23 cellular contexts compared by ENCODE assay signal in the genomic region with DNA sequence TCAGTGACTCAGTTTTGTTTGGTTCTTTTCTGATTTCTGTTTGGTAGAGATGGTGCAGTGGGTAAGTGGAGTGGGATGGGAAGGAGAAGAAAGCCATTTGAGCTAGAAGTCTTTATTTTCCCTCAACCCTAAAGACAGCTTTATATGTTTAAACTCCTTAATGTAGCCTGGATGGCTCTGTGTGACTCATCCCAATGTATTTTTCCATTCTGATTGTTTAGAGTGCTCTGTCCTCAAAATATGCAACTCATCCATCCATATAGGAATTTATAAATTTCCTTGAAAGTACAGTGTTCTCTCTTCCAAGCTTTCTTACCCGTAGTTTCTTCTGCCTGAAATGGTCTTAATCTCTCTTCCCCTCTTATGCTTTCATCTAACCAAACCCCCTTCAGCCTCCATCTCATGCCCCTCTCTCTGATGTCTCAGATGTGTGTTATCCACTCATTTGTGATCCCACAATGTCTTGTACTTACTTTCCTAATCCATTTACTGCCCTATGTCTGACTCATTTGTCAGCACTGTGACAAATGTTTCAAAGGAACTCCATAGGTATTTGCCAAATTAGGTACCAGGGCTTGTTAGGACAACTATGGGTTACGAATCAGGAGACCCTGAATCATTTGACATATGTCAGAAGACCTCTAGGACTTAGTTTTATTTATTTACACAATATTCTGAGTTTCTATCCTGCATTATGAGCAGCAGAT.
"Had no signal": no experiment of that assay in that cellular context is flagged by ENCODE, and none has a peak within 500 bp of the region (broad histone marks: within the 10 kb centered on the region; RNA-seq: fewer than 3 reads in every experiment).

No MANE protein-coding gene starts in this region.

- H3K27ac ChIP-seq: epithelial cell of prostate, foreskin keratinocyte, left lung, neutrophil, pancreas, psoas muscle, right atrium auricular region, transverse colon had no signal

- H3K4me3 Mint-ChIP-seq: activated CD4-positive, alpha-beta memory T cell treated with anti-CD3 and anti-CD28 coated beads for 36 hours; activated naive CD4-positive, alpha-beta T cell treated with anti-CD3 and anti-CD28 coated beads, Interleukin-2, amount 10 ng/mL, durations not matched to agents 7 days and 5 days; brain; immature natural killer cell; nephron; stimulated activated effector memory CD8-positive, alpha-beta T cell treated with anti-CD3 and anti-CD28 coated beads, Interleukin-12 subunit alpha, Interleukin-12 subunit beta, amount 100 ng/mL, for 72 hours; stimulated activated naive CD8-positive, alpha-beta T cell treated with anti-CD3 and anti-CD28 coated beads, Interleukin-15, amount 100 ng/mL, for 72 hours; T-helper 17 cell had no signal

- H3K27ac Mint-ChIP-seq: activated CD4-positive, alpha-beta memory T cell treated with anti-CD3 and anti-CD28 coated beads for 36 hours; activated naive CD4-positive, alpha-beta T cell treated with anti-CD3 and anti-CD28 coated beads, Interleukin-2, amount 10 ng/mL, durations not matched to agents 7 days and 5 days; brain; immature natural killer cell; nephron; stimulated activated effector memory CD8-positive, alpha-beta T cell treated with anti-CD3 and anti-CD28 coated beads, Interleukin-12 subunit alpha, Interleukin-12 subunit beta, amount 100 ng/mL, for 72 hours; stimulated activated naive CD8-positive, alpha-beta T cell treated with anti-CD3 and anti-CD28 coated beads, Interleukin-15, amount 100 ng/mL, for 72 hours; T-helper 17 cell had no signal

- H3K36me3 Mint-ChIP-seq: activated CD4-positive, alpha-beta memory T cell treated with anti-CD3 and anti-CD28 coated beads for 36 hours; activated naive CD4-positive, alpha-beta T cell treated with anti-CD3 and anti-CD28 coated beads, Interleukin-2, amount 10 ng/mL, durations not matched to agents 7 days and 5 days; brain; immature natural killer cell; stimulated activated effector memory CD8-positive, alpha-beta T cell treated with anti-CD3 and anti-CD28 coated beads, Interleukin-12 subunit alpha, Interleukin-12 subunit beta, amount 100 ng/mL, for 72 hours had no signal

- H3K4me3 ChIP-seq: left lung, pancreas, psoas muscle, right atrium auricular region, transverse colon had no signal

- H3K4me1 Mint-ChIP-seq: activated naive CD4-positive, alpha-beta T cell treated with anti-CD3 and anti-CD28 coated beads, Interleukin-2, amount 10 ng/mL, durations not matched to agents 7 days and 5 days; immature natural killer cell; nephron; stimulated activated effector memory CD8-positive, alpha-beta T cell treated with anti-CD3 and anti-CD28 coated beads, Interleukin-12 subunit alpha, Interleukin-12 subunit beta, amount 100 ng/mL, for 72 hours; stimulated activated naive CD8-positive, alpha-beta T cell treated with anti-CD3 and anti-CD28 coated beads, Interleukin-15, amount 100 ng/mL, for 72 hours; T-helper 17 cell had no signal

- H3K9me3 ChIP-seq: left lung, neutrophil, pancreas, psoas muscle, right atrium auricular region, transverse colon had no signal

- H3K27me3 Mint-ChIP-seq: activated naive CD4-positive, alpha-beta T cell treated with anti-CD3 and anti-CD28 coated beads, Interleukin-2, amount 10 ng/mL, durations not matched to agents 7 days and 5 days; brain had no signal

- ATAC-seq: foreskin keratinocyte; left lung; pancreas; psoas muscle; stimulated activated effector memory CD8-positive, alpha-beta T cell treated with anti-CD3 and anti-CD28 coated beads, Interleukin-12 subunit alpha, Interleukin-12 subunit beta, amount 100 ng/mL, for 72 hours; stimulated activated naive CD8-positive, alpha-beta T cell treated with anti-CD3 and anti-CD28 coated beads, Interleukin-15, amount 100 ng/mL, for 72 hours; T-helper 17 cell had no signal

- H3K4me1 ChIP-seq: foreskin keratinocyte, left lung, pancreas, psoas muscle, right atrium auricular region, transverse colon had no signal

- H3K27me3 ChIP-seq: foreskin keratinocyte, left lung, neutrophil, pancreas, right atrium auricular region, transverse colon had no signal

- DNase-seq: activated CD4-positive, alpha-beta memory T cell treated with anti-CD3 and anti-CD28 coated beads for 36 hours; activated CD4-positive, alpha-beta T cell treated with anti-CD3 and anti-CD28 coated beads for 4 hours; activated CD4-positive, CD25-positive, alpha-beta regulatory T cell; activated effector memory CD4-positive, alpha-beta T cell treated with Interleukin-2 at 50 U/mL for 16 hours; activated naive CD4-positive, alpha-beta T cell treated with anti-CD3 and anti-CD28 coated beads, Interleukin-2, amount 10 ng/mL, durations not matched to agents 7 days and 5 days; activated T-cell treated with anti-CD3 and anti-CD28 coated beads, Interleukin-2, amount 50 U/mL, for 48 hours; anterior cingulate cortex; immature natural killer cell; kidney glomerular epithelial cell; left lung; pancreas; psoas muscle; stimulated activated CD4-positive, alpha-beta T cell treated with anti-CD3 and anti-CD28 coated beads, Interleukin-1b, Interleukin-23, amount 100 ng/mL, for 48 hours; stimulated activated naive CD8-positive, alpha-beta T cell treated with anti-CD3 and anti-CD28 coated beads, Interleukin-15, amount 100 ng/mL, for 72 hours; T-helper 17 cell; transverse colon had no signal

- H3K36me3 ChIP-seq: left lung, neutrophil, pancreas, right atrium auricular region, transverse colon had no signal

- H3K9me3 Mint-ChIP-seq: activated CD4-positive, alpha-beta memory T cell treated with anti-CD3 and anti-CD28 coated beads for 36 hours; activated naive CD4-positive, alpha-beta T cell treated with anti-CD3 and anti-CD28 coated beads, Interleukin-2, amount 10 ng/mL, durations not matched to agents 7 days and 5 days; brain; immature natural killer cell; nephron; stimulated activated effector memory CD8-positive, alpha-beta T cell treated with anti-CD3 and anti-CD28 coated beads, Interleukin-12 subunit alpha, Interleukin-12 subunit beta, amount 100 ng/mL, for 72 hours; stimulated activated naive CD8-positive, alpha-beta T cell treated with anti-CD3 and anti-CD28 coated beads, Interleukin-15, amount 100 ng/mL, for 72 hours had no signal
